10 cellular contexts compared by ENCODE assay signal in genomic region chr1:6419397-6419802, GRCh38. TPM values are rescaled to one million over a fixed set of nuclear protein-coding genes. Genes with fewer than 3 reads are reported as not detected.
A peak's percentile ranks its signal among the peaks of the same experiment; 100 is the strongest.
DNase-seq lines count a peak whose midpoint lies in the region; ATAC-seq and TF ChIP-seq lines count a peak whose summit lies in the region.
"Had no signal": no experiment of that assay in that cellular context is flagged by ENCODE, and none has a peak within 500 bp of the region (broad histone marks: within the 10 kb centered on the region; RNA-seq: fewer than 3 reads in every experiment).

No MANE protein-coding gene starts in this region.

- peaks cover 100% of the 10 kb centered on the region for H3K27me3 Mint-ChIP-seq in activated naive CD4-positive, alpha-beta T cell treated with anti-CD3 and anti-CD28 coated beads, Interleukin-2, amount 10 ng/mL, durations not matched to agents 7 days and 5 days

- in situ Hi-C loops in astrocyte of the cerebellum (cut with HindIII; ENCODE audit: low sequenced_read_pairs) = no loop called here

- ATAC-seq in GM19351 (IDR thresholded peaks at IDR 0.05; ENCODE audit: unreplicated experiment) = no peak

- no peaks in the 10 kb centered on the region for H3K4me1 ChIP-seq in thymus (ENCODE audit: control insufficient read depth, insufficient read depth, low read length)

- peaks cover 32% of the 10 kb centered on the region for H3K4me1 Mint-ChIP-seq in activated naive CD4-positive, alpha-beta T cell treated with anti-CD3 and anti-CD28 coated beads, Interleukin-2, amount 10 ng/mL, durations not matched to agents 7 days and 5 days

- H3K4me3 Mint-ChIP-seq in activated naive CD4-positive, alpha-beta T cell treated with anti-CD3 and anti-CD28 coated beads, Interleukin-2, amount 10 ng/mL, durations not matched to agents 7 days and 5 days = no peak overlapping the region

- H3K27me3 ChIP-seq in kidney epithelial cell (ENCODE audit: control insufficient read depth, insufficient read depth, low read length) (peaks cover 84% of the 10 kb centered on the region), thymus (ENCODE audit: control insufficient read depth, insufficient read depth) (peaks cover 78% of the 10 kb centered on the region)

- no peaks in the 10 kb centered on the region for H3K9me3 Mint-ChIP-seq in activated naive CD4-positive, alpha-beta T cell treated with anti-CD3 and anti-CD28 coated beads, Interleukin-2, amount 10 ng/mL, durations not matched to agents 7 days and 5 days

- no peak overlapping the region for H3K27ac Mint-ChIP-seq in activated naive CD4-positive, alpha-beta T cell treated with anti-CD3 and anti-CD28 coated beads, Interleukin-2, amount 10 ng/mL, durations not matched to agents 7 days and 5 days

- H3K36me3 ChIP-seq in kidney epithelial cell (ENCODE audit: control insufficient read depth, insufficient read depth, low read length) (no peaks in the 10 kb centered on the region), thymus (ENCODE audit: control insufficient read depth, insufficient read depth) (no peaks in the 10 kb centered on the region)
- H3K36me3 ChIP-seq: uterus had no signal

- whole genome bisulfite sequencing in thymus = 7% methylated on average over 48 of the region's 48 CpGs

- DNase-seq in activated naive CD4-positive, alpha-beta T cell treated with anti-CD3 and anti-CD28 coated beads, Interleukin-2, amount 10 ng/mL, durations not matched to agents 7 days and 5 days = peak; percentile 42
- no peak for DNase-seq in activated naive CD4-positive, alpha-beta T cell (lab: John Stamatoyannopoulos, UW)
- DNase-seq in astrocyte of the cerebellum (ENCODE audit: low read depth) (no peak), kidney epithelial cell (ENCODE audit: low read depth) (no peak), activated gamma-delta T cell treated with Interleukin-2 at 50 U/mL for 16 hours (no peak)
- DNase-seq in activated CD4-positive, alpha-beta T cell treated with anti-CD3 and anti-CD28 coated beads for 48 hours = no peak
- DNase-seq: DND-41, uterus had no signal

- no peaks in the 10 kb centered on the region for H3K36me3 Mint-ChIP-seq in activated naive CD4-positive, alpha-beta T cell treated with anti-CD3 and anti-CD28 coated beads, Interleukin-2, amount 10 ng/mL, durations not matched to agents 7 days and 5 days

- H3K9me3 ChIP-seq in thymus (ENCODE audit: control insufficient read depth) = no peaks in the 10 kb centered on the region
- H3K9me3 ChIP-seq: uterus had no signal

- no peak for TF ChIP-seq CTCF in astrocyte of the cerebellum (IDR thresholded peaks at IDR 0.05; ENCODE audit: low read depth, low read length, missing control alignments)
- TF ChIP-seq CTCF in kidney epithelial cell (IDR thresholded peaks at IDR 0.05; ENCODE audit: insufficient read depth, low read length, poor library complexity, severe bottlenecking) = no peak

- peak overlapping the region; percentile 18 for H3K4me3 ChIP-seq in astrocyte of the cerebellum (ENCODE audit: low read depth, low read length)
- peak overlapping the region; percentile 23 for H3K4me3 ChIP-seq in kidney epithelial cell (ENCODE audit: low read depth, low read length)
- H3K4me3 ChIP-seq in thymus (ENCODE audit: low read length) = peak overlapping the region; percentile 3

- no peak overlapping the region for H3K27ac ChIP-seq in thymus (ENCODE audit: low read depth)
- H3K27ac ChIP-seq: uterus had no signal

- CTCF ChIA-PET in activated naive CD4-positive, alpha-beta T cell treated with anti-CD3 and anti-CD28 coated beads, Interleukin-2, amount 10 ng/mL, durations not matched to agents 7 days and 5 days (lab: Charles Lee) = interaction anchor here (0.8 to 5.6 kb wide), 7 partner anchors 9 to 172 kb away, joined by 3 to 78 read pairs (median 4); no protein-coding TSS in a partner anchor

RNA-seq across cellular contexts. Expression of gene HES2, which starts 0.3 kb away (rescaled TPM):
- 15.9 and 27.8 TPM in 2 replicates for total RNA-seq in kidney epithelial cell
- polyA plus RNA-seq in thymus = 2.2 TPM

RNA-seq across cellular contexts. Expression of gene ESPN, which starts 5.2 kb away (rescaled TPM):
- total RNA-seq in kidney epithelial cell = 2.7 TPM in 2 replicates
- polyA plus RNA-seq in thymus = 11.8 TPM

RNA-seq across cellular contexts. Expression of gene ACOT7, which starts 25.8 kb away (rescaled TPM):
- total RNA-seq in kidney epithelial cell = 75.6 and 79.8 TPM in 2 replicates
- polyA plus RNA-seq in thymus = 14.2 TPM

RNA-seq across cellular contexts. Expression of gene TNFRSF25, which starts 46.6 kb away (rescaled TPM):
- total RNA-seq in kidney epithelial cell = 18.2 and 20.2 TPM in 2 replicates
- polyA plus RNA-seq in thymus = 51.6 TPM
